8 cellular contexts compared by ENCODE assay signal in the genomic region with DNA sequence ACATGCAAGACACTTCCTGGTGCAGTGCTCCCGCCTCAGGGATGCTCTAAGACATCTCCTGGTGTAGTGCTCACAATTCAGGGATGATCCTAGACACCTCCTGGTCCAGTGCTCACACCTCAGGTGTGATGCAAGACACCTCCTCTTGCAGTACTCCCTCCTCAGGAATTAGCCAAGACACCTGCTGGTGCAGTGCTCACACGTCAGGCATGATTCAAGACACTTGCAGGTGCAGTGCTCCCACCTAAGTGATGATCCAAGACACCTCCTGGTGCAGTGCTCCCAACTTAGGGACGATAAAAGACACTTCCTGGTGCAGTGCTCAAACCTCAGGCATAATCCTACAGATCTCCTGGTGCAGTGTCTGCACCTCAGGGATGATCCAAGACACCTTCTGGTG.
DNase-seq lines count a peak whose midpoint lies in the region; ATAC-seq, FAIRE-seq and TF ChIP-seq lines count a peak whose summit lies in the region.
"Not testable (repeated sequence)": the region's sequence is repeated elsewhere in the genome, so short reads cannot be mapped to it uniquely, and the experiment has no call there.

No MANE protein-coding gene starts in this region.

- WGBS in A549 (ENCODE audit: missing lambda C conversion rate): 0% methylated on average over 2 of the region's 3 CpGs
- WGBS in K562 (ENCODE audit: insufficient coverage, low coverage, missing lambda C conversion rate): 7% methylated on average over 3 of the region's 3 CpGs
- WGBS in HepG2 (ENCODE audit: low lambda C conversion rate): 62% methylated on average over 2 of the region's 3 CpGs

- H3K4me3 ChIP-seq in A549; K562; bronchial epithelial cell (ENCODE audit: low read depth, low read length); HepG2 (replicated peaks in 1 of 3; ENCODE audit: insufficient read depth in 1 of 3, low read depth in 2 of 3, low read length in 3 of 3): not testable (repeated sequence)

- peaks cover 98% of the 10 kb centered on the region for H3K9me3 ChIP-seq in A549
- H3K9me3 ChIP-seq in K562 (replicated peaks; ENCODE audit: control insufficient read depth, insufficient read depth, low read depth, low read length); HepG2 (ENCODE audit: low read length): not testable (repeated sequence)

- not testable (repeated sequence) for H3K9me1 ChIP-seq in K562 (ENCODE audit: control insufficient read depth, insufficient read depth, low read length)

- H2AFZ ChIP-seq in K562 (ENCODE audit: low read depth, low read length); HepG2 (ENCODE audit: low read length): not testable (repeated sequence)

- TF ChIP-seq EP300 in A549 (IDR thresholded peaks at IDR 0.05); K562 (IDR thresholded peaks at IDR 0.05; ENCODE audit: low read length); HepG2 (IDR thresholded peaks at IDR 0.05; ENCODE audit: low read depth in 2 of 2, low read length in 2 of 2); HepG2 (CRISPR knock-in tag; IDR thresholded peaks at IDR 0.05; ENCODE audit: borderline replicate concordance): not testable (repeated sequence)

- TF ChIP-seq POLR2A in A549 (IDR thresholded peaks at IDR 0.05; ENCODE audit: low read length); GM12891 (IDR thresholded peaks at IDR 0.05; ENCODE audit: low read depth, low read length); K562 (conservative IDR thresholded peaks at IDR 0.05); HepG2 (IDR thresholded peaks at IDR 0.05; ENCODE audit: insufficient read depth in 1 of 2, low read depth in 2 of 2, low read length in 2 of 2): not testable (repeated sequence)

- CTCF ChIA-PET in A549 (lab: Yijun Ruan, JAX); K562 (lab: Yijun Ruan, JAX; ENCODE audit: low intra/inter-chr PET ratio); HepG2 (lab: Yijun Ruan, JAX; ENCODE audit: low intra/inter-chr PET ratio, low total read pairs): not testable (repeated sequence)

- H3K27ac ChIP-seq in A549; K562 (ENCODE audit: extremely low read depth, low read depth, low read length); HepG2 (ENCODE audit: extremely low read length, insufficient read depth, low read length): not testable (repeated sequence)

- not testable (repeated sequence) for H3K4me1 ChIP-seq in A549; K562 (replicated peaks in 1 of 2; ENCODE audit: control insufficient read depth in 2 of 2, insufficient read depth in 2 of 2, low read length in 2 of 2); HepG2 (ENCODE audit: insufficient read depth, low read length)

- not testable (repeated sequence) for H3K4me3 Mint-ChIP-seq in IgD-negative memory B cell

- intact Hi-C loops in K562 (cut with micrococcal nuclease): not testable (repeated sequence)
- intact Hi-C loops in HepG2 (cut with micrococcal nuclease; ENCODE audit: unreplicated experiment): loop anchor here (1.0 kb wide), 1 partner anchor 20 kb away; no protein-coding TSS in a partner anchor

- not testable (repeated sequence) for H3K27me3 ChIP-seq in K562 (ENCODE audit: control insufficient read depth in 2 of 2, insufficient read depth in 2 of 2, low read length in 2 of 2); bronchial epithelial cell (ENCODE audit: control insufficient read depth, insufficient read depth, low read length); HepG2 (ENCODE audit: control insufficient read depth in 1 of 2, insufficient read depth in 2 of 2, low read length in 2 of 2)

- not testable (repeated sequence) for H3K4me2 ChIP-seq in A549; K562 (ENCODE audit: insufficient read depth, low read length); HepG2 (ENCODE audit: low read depth, low read length)

- H3K36me3 Mint-ChIP-seq in IgD-negative memory B cell: not testable (repeated sequence)

- H3K9me3 Mint-ChIP-seq in IgD-negative memory B cell: peaks cover 4 to 15% (median 6%) of the 10 kb centered on the region in 3 donors

- not testable (repeated sequence) for FAIRE-seq in A549 (lab: Jason Lieb, UNC); K562 (lab: Jason Lieb, UNC); HepG2 (lab: Jason Lieb, UNC)
- FAIRE-seq in GM12891 (lab: Jason Lieb, UNC) (peak; percentile 40), HTR-8/SVneo (lab: Jason Lieb, UNC) (peak; percentile 9), bronchial epithelial cell (lab: Jason Lieb, UNC) (peak; percentile 66), urothelium cell line (lab: Jason Lieb, UNC) (peak; percentile 46)

- ATAC-seq in A549, K562, HepG2: not testable (repeated sequence)

- H3K27ac Mint-ChIP-seq in IgD-negative memory B cell: peak overlapping the region in 2 of 3 donors; percentile 53

- H3K4me1 Mint-ChIP-seq in IgD-negative memory B cell: not testable (repeated sequence)

- H3K27me3 Mint-ChIP-seq in IgD-negative memory B cell: peaks cover 10% of the 10 kb centered on the region

- DNase-seq in A549 (ENCODE audit: low read depth in 1 of 2, low spot score in 1 of 2); GM12891 (ENCODE audit: insufficient read length, low spot score); HTR-8/SVneo (ENCODE audit: insufficient read length, low spot score); K562 (ENCODE audit: extremely low read depth in 1 of 4, low spot score in 3 of 4); bronchial epithelial cell (ENCODE audit: low read depth); HepG2 (ENCODE audit: low spot score); urothelium cell line (ENCODE audit: low spot score): not testable (repeated sequence)

- in situ Hi-C loops in K562 (cut with MboI); HepG2 (cut with HindIII; ENCODE audit: extremely low pct_ligation_motif_present, low pct_unique_long_range_greater_than_20kb): not testable (repeated sequence)

- not testable (repeated sequence) for H3K9ac ChIP-seq in K562 (ENCODE audit: insufficient read depth in 1 of 2, low read depth in 2 of 2, low read length in 2 of 2); HepG2 (ENCODE audit: insufficient read depth, low read depth, low read length)

- TF ChIP-seq RAD21 in A549 (conservative IDR thresholded peaks at IDR 0.05 in 1 of 2, IDR thresholded peaks at IDR 0.05 in 1 of 2); K562 (CRISPR knock-in tag; conservative IDR thresholded peaks at IDR 0.05 in 1 of 2, IDR thresholded peaks at IDR 0.05 in 1 of 2); HepG2 (CRISPR knock-in tag; IDR thresholded peaks at IDR 0.05): not testable (repeated sequence)

- H3K79me2 ChIP-seq in K562 (ENCODE audit: control insufficient read depth, insufficient read depth, low read length); HepG2 (ENCODE audit: insufficient read depth, low read length): not testable (repeated sequence)

- not testable (repeated sequence) for TF ChIP-seq CTCF in A549 (IDR thresholded peaks at IDR 0.05); K562 (IDR thresholded peaks at IDR 0.05 in 2 of 3, conservative IDR thresholded peaks at IDR 0.05 in 1 of 3; ENCODE audit: insufficient read depth in 2 of 3, low read depth in 1 of 3, low read length in 3 of 3); bronchial epithelial cell (IDR thresholded peaks at IDR 0.05; ENCODE audit: insufficient read depth, low read length, severe bottlenecking); HepG2 (CRISPR knock-in tag; IDR thresholded peaks at IDR 0.05)

- H4K20me1 ChIP-seq in K562 (replicated peaks; ENCODE audit: control insufficient read depth, insufficient read depth, low read length); HepG2 (ENCODE audit: insufficient read depth, low read length): not testable (repeated sequence)

- POLR2A ChIA-PET in A549 (lab: Yijun Ruan, JAX); K562 (lab: Yijun Ruan, JAX); HepG2 (lab: Yijun Ruan, JAX): not testable (repeated sequence)

- not testable (repeated sequence) for BruUV-seq in K562 (replicated peaks; lab: Mats Ljungman, UMichigan); HepG2 (replicated peaks; lab: Mats Ljungman, UMichigan)

- not testable (repeated sequence) for H3K36me3 ChIP-seq in K562 (ENCODE audit: control insufficient read depth, insufficient read depth, low read length); bronchial epithelial cell (ENCODE audit: control insufficient read depth, insufficient read depth, low read length); HepG2 (replicated peaks in 1 of 2; ENCODE audit: control insufficient read depth in 1 of 2, insufficient read depth in 2 of 2, low read length in 2 of 2)

TF ChIP-seq in A549, 52 proteins besides CTCF, POLR2A, EP300 and RAD21:
- TF ChIP-seq HDAC2 (IDR thresholded peaks at IDR 0.05): peak; percentile 54; the same call in 1 of the 2 replicates
TF ChIP-seq in A549: peak in this region for 1; not testable (repeated sequence) for 51.

TF ChIP-seq in K562, 482 proteins besides CTCF, POLR2A, EP300 and RAD21:
- TF ChIP-seq ZNF263 (CRISPR knock-in tag; IDR thresholded peaks at IDR 0.05; ENCODE audit: borderline replicate concordance): peak; percentile 66

TF ChIP-seq in HepG2, 621 proteins besides CTCF, POLR2A, EP300 and RAD21:
- TF ChIP-seq ZNF263 (CRISPR knock-in tag; IDR thresholded peaks at IDR 0.05): peak; percentile 66
TF ChIP-seq in HepG2: peak in this region for 1; not testable (repeated sequence) for 620.
